In genomic region chr15:84874991-84875390, GRCh38 we compare ENCODE assay signal across 21 cellular contexts. TPM values are rescaled to one million over a fixed set of nuclear protein-coding genes. Genes with fewer than 3 reads are reported as not detected.
DNase-seq lines count a peak whose midpoint lies in the region; ATAC-seq and TF ChIP-seq lines count a peak whose summit lies in the region.
"Had no signal": no experiment of that assay in that cellular context is flagged by ENCODE, and none has a peak within 500 bp of the region (broad histone marks: within the 10 kb centered on the region; RNA-seq: fewer than 3 reads in every experiment).

No MANE protein-coding gene starts in this region.

- H3K36me3 ChIP-seq in gastrocnemius medialis, result peaks cover 0 to under 1% of the 10 kb centered on the region in 2 donors
- H3K36me3 ChIP-seq in neural progenitor cell, result no peaks in the 10 kb centered on the region

- no peak overlapping the region for H3K9ac ChIP-seq in neural progenitor cell

- no peaks in the 10 kb centered on the region for H3K27me3 ChIP-seq in gastrocnemius medialis
- H3K27me3 ChIP-seq in neural progenitor cell, result no peaks in the 10 kb centered on the region

- peak overlapping the region; percentile 40 to 79 (median 69) for H3K27ac ChIP-seq in gastrocnemius medialis
- no peak overlapping the region for H3K27ac ChIP-seq in neural progenitor cell
- H3K27ac ChIP-seq: A549, RWPE1 had no signal

- H3K79me2 ChIP-seq in neural progenitor cell (ENCODE audit: low read depth), result no peaks in the 10 kb centered on the region

- H3K4me1 ChIP-seq in gastrocnemius medialis, result peaks cover 16 to 42% of the 10 kb centered on the region in 2 donors
- H3K4me1 ChIP-seq in neural progenitor cell, result no peaks in the 10 kb centered on the region
- H3K4me1 ChIP-seq: A549 had no signal

- no peak overlapping the region for H3K4me3 Mint-ChIP-seq in neural progenitor cell
- H3K4me3 Mint-ChIP-seq: CD4-positive, CD25-positive, alpha-beta regulatory T cell; H9 had no signal

- no peaks in the 10 kb centered on the region for H3K9me3 Mint-ChIP-seq in neural progenitor cell
- H3K9me3 Mint-ChIP-seq: CD4-positive, CD25-positive, alpha-beta regulatory T cell; H9 had no signal

- no peaks in the 10 kb centered on the region for H4K20me1 ChIP-seq in neural progenitor cell (ENCODE audit: low read depth)

- no peak overlapping the region for H2AFZ ChIP-seq in neural progenitor cell (replicated peaks)

- no peak overlapping the region for H3K4me2 ChIP-seq in neural progenitor cell
- H3K4me2 ChIP-seq: A549 had no signal

- H3K4me1 Mint-ChIP-seq in neural progenitor cell, result peaks cover 13% of the 10 kb centered on the region
- H3K4me1 Mint-ChIP-seq: CD4-positive, CD25-positive, alpha-beta regulatory T cell had no signal

- ATAC-seq in gastrocnemius medialis, result peak in 1 of 2 donors; percentile 5
- ATAC-seq in omental fat pad (ENCODE audit: low FRiP score), result no peak
- ATAC-seq: A549, GM12878 had no signal

- peaks cover 3% of the 10 kb centered on the region for H3K27me3 Mint-ChIP-seq in neural progenitor cell (ENCODE audit: insufficient read depth, low read depth)

- no peak overlapping the region for H3K4me3 ChIP-seq in gastrocnemius medialis
- H3K4me3 ChIP-seq in neural progenitor cell, result no peak overlapping the region
- H3K4me3 ChIP-seq: A549, GM12878 had no signal

- intact Hi-C loops in gastrocnemius medialis (cut with DNase I; ENCODE audit: low total_unique reads), result loop anchor here (5.0 kb wide), 1 partner anchor 52 kb away; no protein-coding TSS in a partner anchor

- H3K36me3 Mint-ChIP-seq in neural progenitor cell, result no peaks in the 10 kb centered on the region
- H3K36me3 Mint-ChIP-seq: CD4-positive, CD25-positive, alpha-beta regulatory T cell had no signal

- in situ Hi-C loops in gastrocnemius medialis (cut with MboI; ENCODE audit: low sequenced_read_pairs in 4 of 4), result loop anchor here in 2 of 4 donors (5.0 to 10.0 kb wide), 2 partner anchors 48 to 50 kb away; no protein-coding TSS in a partner anchor

- no peak for TF ChIP-seq POLR2A in gastrocnemius medialis (IDR thresholded peaks at IDR 0.05)

- H3K9me3 ChIP-seq in gastrocnemius medialis (no peaks in the 10 kb centered on the region), neural progenitor cell (ENCODE audit: low read depth) (no peaks in the 10 kb centered on the region)
- H3K9me3 ChIP-seq: A549 had no signal

- no peak for TF ChIP-seq CTCF in gastrocnemius medialis (IDR thresholded peaks at IDR 0.05 in 4 of 5, conservative IDR thresholded peaks at IDR 0.05 in 1 of 5)
- TF ChIP-seq CTCF in omental fat pad (IDR thresholded peaks at IDR 0.05), result no peak
- no peak for TF ChIP-seq CTCF in neural progenitor cell (IDR thresholded peaks at IDR 0.05)

- H3F3A ChIP-seq in neural progenitor cell (ENCODE audit: low read depth), result no peaks in the 10 kb centered on the region

- no peak overlapping the region for H3K27ac Mint-ChIP-seq in neural progenitor cell
- H3K27ac Mint-ChIP-seq: H9 had no signal

- DNase-seq in Ammon's horn (ENCODE audit: low spot score) (peak; percentile 67), cerebellar cortex (ENCODE audit: low spot score) (peak; percentile 27), midbrain (lab: John Stamatoyannopoulos, UW) (peak; percentile 51), gastrocnemius medialis (no peak), omental fat pad (ENCODE audit: low spot score) (no peak), neural progenitor cell (ENCODE audit: low spot score) (no peak), LoVo (ENCODE audit: low spot score) (no peak)
- DNase-seq: CD4-positive, CD25-positive, alpha-beta regulatory T cell; H9; IMR-90; MV-4-11; NCI-H1417 treated with DMSO at 0.1 percent for 48 hours; NCI-H2029; NCI-H226; NCI-H526 treated with DMSO at 0.1 percent for 48 hours; NK-92 treated with Interleukin-12 subunit alpha and Interleukin-12 subunit beta, amount 100 ng/mL, for 24 hours; OCI-M1 had no signal

RNA-seq across cellular contexts. Expression of gene SLC28A1, which starts 9.5 kb away (rescaled TPM):
- total RNA-seq in gastrocnemius medialis (under 1 TPM in 1 of 4 donors, not detected in 3; 0.47 TPM), omental fat pad (not detected), neural progenitor cell (ENCODE audit: low replicate concordance) (not detected in 2 replicates)
- total RNA-seq: CD4-positive, CD25-positive, alpha-beta regulatory T cell; GM12878; IMR-90; LHCN-M2 had no signal

RNA-seq across cellular contexts. Expression of gene ALPK3, which starts 57.8 kb away (rescaled TPM):
- 100 to 1,000 TPM; 131 to 406 (median 305) TPM for total RNA-seq in gastrocnemius medialis
- total RNA-seq in omental fat pad, result 1 to 10 TPM; 3.1 to 7.7 (median 3.8) TPM
- total RNA-seq in neural progenitor cell (ENCODE audit: low replicate concordance), result 5.4 and 9.5 TPM in 2 replicates

Comparison
In these comparisons a context has a peak if more than half of its experiments do, and no peak if none do; other contexts are left out.
1. DNase-seq: peak in Ammon's horn (single experiment), cerebellar cortex (single experiment) and midbrain (single experiment); none in gastrocnemius medialis (0 of 2), omental fat pad (single experiment), neural progenitor cell (single experiment) and LoVo (single experiment).
2. RNA of gene ALPK3, which starts 57.8 kb away (total RNA-seq): 131 to 406 TPM in gastrocnemius medialis; 5.4 to 9.5 TPM in neural progenitor cell and 3.1 to 7.7 TPM in omental fat pad; every median in the first group is over 10 times any median in the second.